Comparison of ENCODE assay signal across 15 cellular contexts in the genomic region with DNA sequence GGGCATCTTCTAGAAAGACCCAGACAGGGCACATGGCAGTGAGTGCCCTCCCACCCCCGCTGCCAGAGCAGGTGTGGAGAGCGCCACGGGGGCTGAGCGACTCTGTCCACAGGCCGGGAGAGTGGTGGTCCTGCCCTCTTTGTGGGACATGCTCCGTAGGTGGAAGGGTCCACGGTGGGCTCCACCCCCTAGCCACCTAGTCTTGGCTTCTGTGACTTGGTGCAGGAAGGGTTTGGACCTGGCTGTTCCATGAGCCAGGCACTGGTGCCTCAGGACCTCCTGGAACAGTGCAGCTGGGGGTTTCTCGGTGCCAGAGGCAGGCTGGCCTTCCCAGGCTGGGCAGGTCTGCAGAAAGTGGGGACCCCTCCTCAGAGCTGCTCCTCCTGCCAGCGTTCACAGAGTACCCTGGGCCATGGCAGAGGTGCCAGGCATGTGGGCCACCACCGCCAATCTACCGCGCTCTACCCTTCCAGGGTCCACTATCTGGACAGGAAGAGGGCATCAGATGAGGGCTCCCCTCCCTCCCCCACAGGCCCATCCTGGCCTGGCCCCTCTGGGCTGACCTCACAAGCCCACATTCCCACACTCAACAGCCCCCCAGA. TPM values are rescaled to one million over a fixed set of nuclear protein-coding genes. Genes with fewer than 3 reads are reported as not detected.
DNase-seq lines count a peak whose midpoint lies in the region; ATAC-seq and TF ChIP-seq lines count a peak whose summit lies in the region.
"Had no signal": no experiment of that assay in that cellular context is flagged by ENCODE, and none has a peak within 500 bp of the region (broad histone marks: within the 10 kb centered on the region; RNA-seq: fewer than 3 reads in every experiment).

No MANE protein-coding gene starts in this region.

- H3K27ac Mint-ChIP-seq in stimulated activated naive CD8-positive, alpha-beta T cell treated with anti-CD3 and anti-CD28 coated beads, Interleukin-15, amount 100 ng/mL, for 72 hours, result peak overlapping the region; percentile 53 to 78
- H3K27ac Mint-ChIP-seq in natural killer cell treated with Interleukin-12 subunit alpha and Interleukin-12 subunit beta and Interleukin-15 and Interleukin-18, amount 100 ng/mL, for 72 hours, result no peak overlapping the region
- H3K27ac Mint-ChIP-seq: CD4-positive, alpha-beta memory T cell had no signal

- H3K4me3 ChIP-seq in Panc1 (ENCODE audit: low read depth in 2 of 2, low read length in 2 of 2), result no peak overlapping the region
- no peak overlapping the region for H3K4me3 ChIP-seq in mucosa of stomach (ENCODE audit: low read length)
- H3K4me3 ChIP-seq: GM23248 had no signal

- no peaks in the 10 kb centered on the region for H3K27me3 Mint-ChIP-seq in stimulated activated naive CD8-positive, alpha-beta T cell treated with anti-CD3 and anti-CD28 coated beads, Interleukin-15, amount 100 ng/mL, for 72 hours
- no peaks in the 10 kb centered on the region for H3K27me3 Mint-ChIP-seq in natural killer cell treated with Interleukin-12 subunit alpha and Interleukin-12 subunit beta and Interleukin-15 and Interleukin-18, amount 100 ng/mL, for 72 hours
- H3K27me3 Mint-ChIP-seq: CD4-positive, alpha-beta memory T cell had no signal

- H3K36me3 ChIP-seq in Panc1 (ENCODE audit: control insufficient read depth, insufficient read depth, low read length) (peaks cover 3% of the 10 kb centered on the region), mucosa of stomach (ENCODE audit: control insufficient read depth, insufficient read depth, low read length) (peaks cover 7% of the 10 kb centered on the region)

- intact Hi-C loops in Panc1 (cut with micrococcal nuclease; ENCODE audit: unreplicated experiment), result loop anchor here (5.0 kb wide), 1 partner anchor 37 kb away; no protein-coding TSS in a partner anchor

- no peaks in the 10 kb centered on the region for H3K36me3 Mint-ChIP-seq in natural killer cell treated with Interleukin-12 subunit alpha and Interleukin-12 subunit beta and Interleukin-15 and Interleukin-18, amount 100 ng/mL, for 72 hours
- H3K36me3 Mint-ChIP-seq: CD4-positive, alpha-beta memory T cell had no signal

- H3K9me3 ChIP-seq in Panc1 (ENCODE audit: control insufficient read depth, insufficient read depth, low read depth, low read length) (no peaks in the 10 kb centered on the region), mucosa of stomach (ENCODE audit: control insufficient read depth, low read length) (no peaks in the 10 kb centered on the region)
- H3K9me3 ChIP-seq: BE2C had no signal

- peak overlapping the region; percentile 12 for H3K9ac ChIP-seq in mucosa of stomach (ENCODE audit: low read length)
- H3K9ac ChIP-seq: GM23248 had no signal

- CTCF ChIA-PET in Panc1 (lab: Charles Lee), result interaction anchor here (0.6 kb wide), 1 partner anchor 122 kb away, joined by 4 read pairs; no protein-coding TSS in a partner anchor

- TF ChIP-seq CTCF in Panc1 (IDR thresholded peaks at IDR 0.05), result no peak

- peak; percentile 4 for ATAC-seq in stimulated activated naive CD8-positive, alpha-beta T cell treated with anti-CD3 and anti-CD28 coated beads, Interleukin-15, amount 100 ng/mL, for 72 hours
- ATAC-seq in stimulated activated naive CD8-positive, alpha-beta T cell treated with anti-CD3 and anti-CD28 coated beads, Interleukin-15, Interleukin-2, amounts not matched to agents 100 U/mL and 50 U/mL, for 24 hours, result no peak
- ATAC-seq in Panc1, result no peak
- no peak for ATAC-seq in natural killer cell treated with Interleukin-12 subunit alpha and Interleukin-12 subunit beta and Interleukin-15 and Interleukin-18, amount 100 ng/mL, for 72 hours

- no peaks in the 10 kb centered on the region for H3K9me3 Mint-ChIP-seq in stimulated activated naive CD8-positive, alpha-beta T cell treated with anti-CD3 and anti-CD28 coated beads, Interleukin-15, amount 100 ng/mL, for 72 hours
- no peaks in the 10 kb centered on the region for H3K9me3 Mint-ChIP-seq in natural killer cell treated with Interleukin-12 subunit alpha and Interleukin-12 subunit beta and Interleukin-15 and Interleukin-18, amount 100 ng/mL, for 72 hours

- in situ Hi-C loops in Panc1 (cut with HindIII; ENCODE audit: low pct_unique_long_range_greater_than_20kb, low sequenced_read_pairs), result no loop called here

- H3K27me3 ChIP-seq in Panc1 (ENCODE audit: control insufficient read depth, insufficient read depth, low read length), result no peaks in the 10 kb centered on the region
- H3K27me3 ChIP-seq in mucosa of stomach (ENCODE audit: control insufficient read depth, insufficient read depth, low read length), result peaks cover 2% of the 10 kb centered on the region
- H3K27me3 ChIP-seq: BE2C had no signal

- peak overlapping the region; percentile 31 for H3K27ac ChIP-seq in Panc1 (ENCODE audit: low read length)
- H3K27ac ChIP-seq: GM23248 had no signal

- POLR2A ChIA-PET in Panc1 (lab: Charles Lee), result no interaction called here

- peaks cover 31% of the 10 kb centered on the region for H3K4me1 Mint-ChIP-seq in stimulated activated naive CD8-positive, alpha-beta T cell treated with anti-CD3 and anti-CD28 coated beads, Interleukin-15, amount 100 ng/mL, for 72 hours
- H3K4me1 Mint-ChIP-seq in natural killer cell treated with Interleukin-12 subunit alpha and Interleukin-12 subunit beta and Interleukin-15 and Interleukin-18, amount 100 ng/mL, for 72 hours (ENCODE audit: low read depth in 2 of 2), result peaks cover 0 to 10% of the 10 kb centered on the region in 2 donors

- H3K4me3 Mint-ChIP-seq in stimulated activated naive CD8-positive, alpha-beta T cell treated with anti-CD3 and anti-CD28 coated beads, Interleukin-15, amount 100 ng/mL, for 72 hours, result no peak overlapping the region
- no peak overlapping the region for H3K4me3 Mint-ChIP-seq in natural killer cell treated with Interleukin-12 subunit alpha and Interleukin-12 subunit beta and Interleukin-15 and Interleukin-18, amount 100 ng/mL, for 72 hours
- H3K4me3 Mint-ChIP-seq: CD14-positive monocyte; CD4-positive, alpha-beta memory T cell had no signal

- no peak for DNase-seq in stimulated activated naive CD8-positive, alpha-beta T cell treated with anti-CD3 and anti-CD28 coated beads, Interleukin-15, amount 100 ng/mL, for 72 hours
- DNase-seq in stimulated activated naive CD8-positive, alpha-beta T cell treated with anti-CD3 and anti-CD28 coated beads, Interleukin-15, Interleukin-2, amounts not matched to agents 100 U/mL and 50 U/mL, for 24 hours, result no peak
- DNase-seq in Panc1 (ENCODE audit: low read depth, low spot score) (no peak), NOMO-1 treated with DMSO at 0.1 percent for 48 hours (lab: John Stamatoyannopoulos, UW; ENCODE audit: unreplicated experiment) (no peak), C1 segment of cervical spinal cord (lab: John Stamatoyannopoulos, UW) (no peak)
- no peak for DNase-seq in natural killer cell treated with Interleukin-12 subunit alpha and Interleukin-12 subunit beta and Interleukin-15 and Interleukin-18, amount 100 ng/mL, for 72 hours (ENCODE audit: low spot score)
- DNase-seq: BE2C, DMS153, DMS79, GDM1, GM23248, H7 had no signal

- H3K4me1 ChIP-seq in Panc1 (ENCODE audit: control insufficient read depth, insufficient read depth, low read length) (peaks cover 73% of the 10 kb centered on the region), mucosa of stomach (ENCODE audit: control insufficient read depth, insufficient read depth, low read length) (peaks cover 37% of the 10 kb centered on the region)
- H3K4me1 ChIP-seq: BE2C had no signal

- BruUV-seq in Panc1 (replicated peaks; lab: Mats Ljungman, UMichigan), result no TSS peak

RNA-seq across cellular contexts. Expression of a gene that starts 23.0 kb away (rescaled TPM):
- 167 TPM for total RNA-seq in Panc1 (2021; ENCODE audit: unreplicated experiment)
- 145 TPM for polyA plus RNA-seq in Panc1 (2012; ENCODE audit: insufficient read length)
- 10 to 100 TPM; 42.9 to 88.3 TPM for total RNA-seq in natural killer cell treated with Interleukin-12 subunit alpha and Interleukin-12 subunit beta and Interleukin-15 and Interleukin-18, amount 100 ng/mL, for 72 hours

RNA-seq across cellular contexts. Expression of a gene that starts 43.4 kb away (rescaled TPM):
- 44.1 TPM for total RNA-seq in Panc1 (2021; ENCODE audit: unreplicated experiment)
- 73.6 TPM for polyA plus RNA-seq in Panc1 (2012; ENCODE audit: insufficient read length)
- not detected for total RNA-seq in natural killer cell treated with Interleukin-12 subunit alpha and Interleukin-12 subunit beta and Interleukin-15 and Interleukin-18, amount 100 ng/mL, for 72 hours
- total RNA-seq: GM23248 had no signal
- polyA plus RNA-seq: CD4-positive, alpha-beta memory T cell; GM23248 had no signal

Comparison
In these comparisons a context has a peak if more than half of its experiments do, and no peak if none do; other contexts are left out.
1. H3K27ac Mint-ChIP-seq: peak in stimulated activated naive CD8-positive, alpha-beta T cell treated with anti-CD3 and anti-CD28 coated beads, Interleukin-15, amount 100 ng/mL, for 72 hours (2 of 2); none in natural killer cell treated with Interleukin-12 subunit alpha and Interleukin-12 subunit beta and Interleukin-15 and Interleukin-18, amount 100 ng/mL, for 72 hours (0 of 2).
2. RNA of a gene that starts 43.4 kb away (total RNA-seq): 44.1 TPM in Panc1 (single experiment); not detected in natural killer cell treated with Interleukin-12 subunit alpha and Interleukin-12 subunit beta and Interleukin-15 and Interleukin-18, amount 100 ng/mL, for 72 hours; every median in the first group is over 10 times any median in the second.